Comparison of ENCODE assay signal across 13 cellular contexts in the genomic region with DNA sequence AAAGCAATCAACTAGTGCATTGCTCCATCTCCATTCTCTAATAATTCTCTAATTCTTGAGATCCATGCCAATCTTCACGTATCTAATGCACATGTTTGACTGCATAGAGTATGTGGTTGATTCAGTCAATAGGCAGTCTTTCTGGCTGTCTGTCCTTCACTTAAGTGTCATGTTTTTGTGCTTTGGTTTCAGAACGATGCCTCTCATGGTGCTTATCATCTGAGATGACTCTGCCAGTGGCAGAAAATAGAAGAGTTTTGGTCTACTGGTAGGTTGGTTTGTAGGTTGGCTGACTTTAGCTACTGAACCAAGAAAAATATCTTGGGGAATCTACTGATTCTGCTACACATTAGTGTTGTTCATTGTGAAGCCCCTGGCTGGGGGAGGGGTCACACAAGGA.
A peak's percentile ranks its signal among the peaks of the same experiment; 100 is the strongest.
DNase-seq lines count a peak whose midpoint lies in the region; ATAC-seq and TF ChIP-seq lines count a peak whose summit lies in the region.
"Had no signal": no experiment of that assay in that cellular context is flagged by ENCODE, and none has a peak within 500 bp of the region (broad histone marks: within the 10 kb centered on the region; RNA-seq: fewer than 3 reads in every experiment).

No MANE protein-coding gene starts in this region.

- H3K27ac Mint-ChIP-seq in natural killer cell: peak overlapping the region; percentile 83 to 85

- H3K27me3 ChIP-seq in brain microvascular endothelial cell (replicated peaks): no peaks in the 10 kb centered on the region

- no peaks in the 10 kb centered on the region for H3K27me3 Mint-ChIP-seq in natural killer cell (ENCODE audit: low read depth in 2 of 2)

- in situ Hi-C loops in brain microvascular endothelial cell (cut with HindIII; ENCODE audit: low pct_ligation_motif_present, low sequenced_read_pairs): no loop called here

- no peak overlapping the region for H3K4me3 ChIP-seq in brain microvascular endothelial cell (ENCODE audit: low read depth, low read length)
- H3K4me3 ChIP-seq: PC-9 had no signal

- H3K4me3 Mint-ChIP-seq in natural killer cell: peak overlapping the region; percentile 62

- H3K27ac ChIP-seq in brain microvascular endothelial cell: no peak overlapping the region
- H3K27ac ChIP-seq: PC-9 had no signal

- intact Hi-C loops in natural killer cell (cut with micrococcal nuclease): loop anchor here (1.0 kb wide), 3 partner anchors 16 to 197 kb away; no protein-coding TSS in a partner anchor
- intact Hi-C loops in Right ventricle myocardium inferior (cut with DNase I): no loop called here

- H3K36me3 Mint-ChIP-seq in natural killer cell: no peaks in the 10 kb centered on the region

- no peaks in the 10 kb centered on the region for H3K36me3 ChIP-seq in brain microvascular endothelial cell (replicated peaks)

- ATAC-seq in GM18861 (IDR thresholded peaks at IDR 0.05; ENCODE audit: unreplicated experiment): peak; percentile 49
- ATAC-seq in GM21576 (IDR thresholded peaks at IDR 0.05; ENCODE audit: unreplicated experiment): peak; percentile 44
- peak; percentile 79 for ATAC-seq in HG03469 (IDR thresholded peaks at IDR 0.05; ENCODE audit: unreplicated experiment)
- ATAC-seq in natural killer cell: peak; percentile 66 to 69 (median 68)
- ATAC-seq in Right ventricle myocardium inferior: no peak

- H3K4me1 Mint-ChIP-seq in natural killer cell: peaks cover 75 to 76% of the 10 kb centered on the region in 2 donors

- no peak for DNase-seq in natural killer cell
- no peak for DNase-seq in glomerular visceral epithelial cell (ENCODE audit: extremely low spot score)
- no peak for DNase-seq in brain microvascular endothelial cell
- DNase-seq in Right ventricle myocardium inferior (ENCODE audit: missing footprints): no peak
- DNase-seq in effector CD8-positive, alpha-beta T cell (lab: John Stamatoyannopoulos, UW): no peak
- DNase-seq: activated CD4-positive, alpha-beta T cell treated with anti-CD3 and anti-CD28 coated beads for 1 hour; amygdala; erythroblast; NCI-H1105; PC-9 had no signal

- no peak for TF ChIP-seq CTCF in natural killer cell (IDR thresholded peaks at IDR 0.05)
- no peak for TF ChIP-seq CTCF in brain microvascular endothelial cell (IDR thresholded peaks at IDR 0.05; ENCODE audit: low read depth, low read length, missing control alignments)

- H3K9me3 Mint-ChIP-seq in natural killer cell: peaks cover 0 to 3% of the 10 kb centered on the region in 2 donors
